In genomic region chr5:80976985-80977384, GRCh38 we compare ENCODE assay signal across 15 cellular contexts. TPM values are rescaled to one million over a fixed set of nuclear protein-coding genes. Genes with fewer than 3 reads are reported as not detected.
"Had no signal": no experiment of that assay in that cellular context is flagged by ENCODE, and none has a peak within 500 bp of the region (broad histone marks: within the 10 kb centered on the region; RNA-seq: fewer than 3 reads in every experiment).

No MANE protein-coding gene starts in this region.

- H3K4me3 ChIP-seq: adrenal gland, body of pancreas, esophagus squamous epithelium had no signal

- H3K4me1 ChIP-seq: adrenal gland, body of pancreas, esophagus squamous epithelium had no signal

- ATAC-seq: activated T-helper 17 cell treated with anti-CD3 and anti-CD28 coated beads, Interleukin-2, amount 50 U/mL, for 72 hours; body of pancreas; sciatic nerve had no signal

- H3K27me3 ChIP-seq: adrenal gland, body of pancreas, esophagus squamous epithelium had no signal

- DNase-seq: activated CD4-positive, alpha-beta T cell treated with anti-CD3 and anti-CD28 coated beads, Interleukin-2, amount 50 U/mL, for 1 hour; activated naive CD4-positive, alpha-beta T cell treated with anti-CD3 and anti-CD28 coated beads for 36 hours; activated T-cell treated with anti-CD3 and anti-CD28 coated beads for 4 hours; adrenal gland; body of pancreas; esophagus squamous epithelium; foreskin fibroblast; head of caudate nucleus; posterior cingulate gyrus; stimulated activated CD4-positive, alpha-beta T cell treated with anti-CD3 and anti-CD28 coated beads, Interleukin-2, amount 100 ng/mL, for 24 hours; stimulated activated naive CD4-positive, alpha-beta T cell; T-helper 2 cell had no signal

- H3K27ac ChIP-seq: adrenal gland, body of pancreas had no signal

- H3K36me3 ChIP-seq: adrenal gland, esophagus squamous epithelium had no signal

- H3K9me3 ChIP-seq: adrenal gland, body of pancreas, esophagus squamous epithelium had no signal

RNA-seq across cellular contexts. Expression of gene RASGRF2, which starts 16.8 kb away (rescaled TPM):
- total RNA-seq: myocyte had no signal
